Comparison of ENCODE assay signal across 1 cellular context in genomic region chr2:233203060-233203459, GRCh38.
TF ChIP-seq lines count a peak whose summit lies in the region.

No MANE protein-coding gene starts in this region.

TF ChIP-seq in H1, 55 proteins besides CTCF, POLR2A, EP300 and RAD21:
- no peak for TF ChIP-seq CHD2 (IDR thresholded peaks at IDR 0.05; ENCODE audit: low read length)
- no peak for TF ChIP-seq FOSL1 (IDR thresholded peaks at IDR 0.05; ENCODE audit: insufficient read depth, low read depth, low read length)
- no peak for TF ChIP-seq CBX8 (IDR thresholded peaks at IDR 0.05; ENCODE audit: borderline replicate concordance, low read depth, low read length)
- TF ChIP-seq YY1 (IDR thresholded peaks at IDR 0.05; ENCODE audit: low read depth, low read length), result no peak
- TF ChIP-seq SRF (IDR thresholded peaks at IDR 0.05; ENCODE audit: low read depth, low read length), result no peak
- TF ChIP-seq CEBPB (IDR thresholded peaks at IDR 0.05; ENCODE audit: low read depth, low read length), result no peak
- no peak for TF ChIP-seq SP4 (IDR thresholded peaks at IDR 0.05; ENCODE audit: low read length)
- TF ChIP-seq ZNF274 (IDR thresholded peaks at IDR 0.05; ENCODE audit: borderline replicate concordance, extremely low read depth, low read length), result no peak
- TF ChIP-seq SIRT6 (IDR thresholded peaks at IDR 0.05; ENCODE audit: low read length), result no peak
- TF ChIP-seq, protein P1, sequence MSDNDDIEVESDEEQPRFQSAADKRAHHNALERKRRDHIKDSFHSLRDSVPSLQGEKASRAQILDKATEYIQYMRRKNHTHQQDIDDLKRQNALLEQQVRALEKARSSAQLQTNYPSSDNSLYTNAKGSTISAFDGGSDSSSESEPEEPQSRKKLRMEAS (IDR thresholded peaks at IDR 0.05), result no peak
- TF ChIP-seq HDAC2 (IDR thresholded peaks at IDR 0.05; ENCODE audit: borderline replicate concordance in 1 of 2, low read depth in 2 of 2, low read length in 2 of 2), result no peak
- TF ChIP-seq BCL11A (IDR thresholded peaks at IDR 0.05; ENCODE audit: low read depth in 2 of 2, low read length in 2 of 2), result no peak
- TF ChIP-seq, protein P2, sequence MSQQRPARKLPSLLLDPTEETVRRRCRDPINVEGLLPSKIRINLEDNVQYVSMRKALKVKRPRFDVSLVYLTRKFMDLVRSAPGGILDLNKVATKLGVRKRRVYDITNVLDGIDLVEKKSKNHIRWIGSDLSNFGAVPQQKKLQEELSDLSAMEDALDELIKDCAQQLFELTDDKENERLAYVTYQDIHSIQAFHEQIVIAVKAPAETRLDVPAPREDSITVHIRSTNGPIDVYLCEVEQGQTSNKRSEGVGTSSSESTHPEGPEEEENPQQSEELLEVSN (IDR thresholded peaks at IDR 0.05), result no peak
- no peak for TF ChIP-seq KDM1A (IDR thresholded peaks at IDR 0.05; ENCODE audit: borderline replicate concordance, low read length)
- no peak for TF ChIP-seq SAP30 (IDR thresholded peaks at IDR 0.05; ENCODE audit: insufficient read depth, insufficient replicate concordance, low read length)
- TF ChIP-seq TAF1 (IDR thresholded peaks at IDR 0.05; ENCODE audit: low read depth, low read length), result no peak
- TF ChIP-seq KDM5A (IDR thresholded peaks at IDR 0.05; ENCODE audit: low read length), result no peak
- no peak for TF ChIP-seq JUND (IDR thresholded peaks at IDR 0.05; ENCODE audit: low read length)
